ENCODE assay signal across 16 cellular contexts in genomic region chr16:26951950-26952349, GRCh38.
DNase-seq lines count a peak whose midpoint lies in the region; ATAC-seq, FAIRE-seq and TF ChIP-seq lines count a peak whose summit lies in the region.
"Had no signal": no experiment of that assay in that cellular context is flagged by ENCODE, and none has a peak within 500 bp of the region (broad histone marks: within the 10 kb centered on the region; RNA-seq: fewer than 3 reads in every experiment).

No MANE protein-coding gene starts in this region.

- H3K4me2 ChIP-seq in A549 (no peak overlapping the region), HCT116 (ENCODE audit: low read length) (no peak overlapping the region), GM12878 (ENCODE audit: control insufficient read depth, insufficient read depth) (no peak overlapping the region)

- intact Hi-C loops in HCT116 (cut with micrococcal nuclease): no loop called here
- intact Hi-C loops in GM12878 (cut with micrococcal nuclease; ENCODE audit: unreplicated experiment): no loop called here

- H3K79me2 ChIP-seq in HCT116 (ENCODE audit: insufficient read depth, low read length) (no peaks in the 10 kb centered on the region), GM12878 (ENCODE audit: control insufficient read depth, insufficient read depth, low read length) (no peaks in the 10 kb centered on the region)

- H3K4me3 ChIP-seq in A549 (no peak overlapping the region), HCT116 (replicated peaks in 1 of 2; ENCODE audit: low read depth in 1 of 2, low read length in 2 of 2) (no peak overlapping the region), GM12878 (no peak overlapping the region)
- H3K4me3 ChIP-seq: SJSA1 had no signal

- FAIRE-seq in A549 (lab: Jason Lieb, UNC) (no peak), GM12878 (lab: Jason Lieb, UNC) (no peak)
- FAIRE-seq: A204.1, G401.6 had no signal

- BruUV-seq in HCT116 (replicated peaks; lab: Mats Ljungman, UMichigan): no TSS peak
- no TSS peak for BruUV-seq in GM12878 (replicated peaks; lab: Mats Ljungman, UMichigan)

- DNase-seq in A549 (ENCODE audit: low read depth in 1 of 2, low spot score in 1 of 2) (no peak), HCT116 (ENCODE audit: low read depth, low spot score) (no peak), GM12878 (ENCODE audit: low read depth, low spot score) (no peak), iPS-NIHi7 (ENCODE audit: extremely low spot score) (peak; percentile 32), HuH-7.5 (ENCODE audit: low spot score) (no peak), putamen (ENCODE audit: low spot score) (no peak), SKM-1 treated with dmso at 0.1 percent for 144 hours (lab: John Stamatoyannopoulos, UW; ENCODE audit: unreplicated experiment) (no peak)
- DNase-seq in activated CD8-positive, alpha-beta memory T cell treated with anti-CD3 and anti-CD28 coated beads for 24 hours: no peak
- DNase-seq: CD4-positive, CD25-positive, alpha-beta regulatory T cell; NCI-H1048; NCI-H2107; NCI-H226 had no signal

- no peak for TF ChIP-seq EP300 in A549 (IDR thresholded peaks at IDR 0.05)
- no peak for TF ChIP-seq EP300 in GM12878 (IDR thresholded peaks at IDR 0.05; ENCODE audit: borderline replicate concordance in 1 of 2, control insufficient read depth in 1 of 2, low read depth in 2 of 2, low read length in 2 of 2)

- TF ChIP-seq RAD21 in A549 (conservative IDR thresholded peaks at IDR 0.05 in 1 of 2, IDR thresholded peaks at IDR 0.05 in 1 of 2): no peak
- TF ChIP-seq RAD21 in HCT116 (IDR thresholded peaks at IDR 0.05; ENCODE audit: low read depth): no peak
- no peak for TF ChIP-seq RAD21 in GM12878 (IDR thresholded peaks at IDR 0.05; ENCODE audit: insufficient read depth, low read depth, low read length)

- TF ChIP-seq CTCF in A549 (IDR thresholded peaks at IDR 0.05) (no peak), HCT116 (IDR thresholded peaks at IDR 0.05 in 2 of 3, conservative IDR thresholded peaks at IDR 0.05 in 1 of 3; ENCODE audit: borderline replicate concordance in 1 of 3, insufficient read depth in 1 of 3, low read depth in 2 of 3, low read length in 2 of 3) (no peak), GM12878 (IDR thresholded peaks at IDR 0.05 in 2 of 3, conservative IDR thresholded peaks at IDR 0.05 in 1 of 3; ENCODE audit: control insufficient read depth in 2 of 3, extremely low read depth in 1 of 3, insufficient read depth in 1 of 3, low read depth in 3 of 3, low read length in 3 of 3) (no peak)

- H3K27me3 ChIP-seq in HCT116 (ENCODE audit: insufficient read depth, low read length) (peaks cover 44% of the 10 kb centered on the region), GM12878 (replicated peaks in 1 of 2; ENCODE audit: control insufficient read depth in 2 of 2, insufficient read depth in 2 of 2, low read length in 1 of 2) (peaks cover 0 to 1% of the 10 kb centered on the region in 2 experiments; a peak in 1 of 4 replicates)

- H4K20me1 ChIP-seq in HCT116 (ENCODE audit: insufficient read depth): no peaks in the 10 kb centered on the region
- H4K20me1 ChIP-seq in GM12878 (ENCODE audit: control insufficient read depth, insufficient read depth): no peaks in the 10 kb centered on the region

- in situ Hi-C loops in GM12878 (cut with MboI): no loop called here

- H3K9ac ChIP-seq in HCT116 (ENCODE audit: low read length): no peak overlapping the region
- no peak overlapping the region for H3K9ac ChIP-seq in GM12878 (ENCODE audit: control insufficient read depth, insufficient read depth, low read length)

- CTCF ChIA-PET in A549 (lab: Yijun Ruan, JAX): no interaction called here
- CTCF ChIA-PET in HCT116 (lab: Charles Lee): no interaction called here
- CTCF ChIA-PET in GM12878 (lab: Yijun Ruan, JAX): no interaction called here

- no peak overlapping the region for H3K27ac ChIP-seq in A549
- H3K27ac ChIP-seq in HCT116 (ENCODE audit: low read depth, low read length): no peak overlapping the region
- H3K27ac ChIP-seq in GM12878 (ENCODE audit: control insufficient read depth, insufficient read depth): no peak overlapping the region
- H3K27ac ChIP-seq: RWPE1, SJSA1 had no signal

- H3K4me1 ChIP-seq in A549 (no peaks in the 10 kb centered on the region), HCT116 (ENCODE audit: control insufficient read depth in 1 of 2, insufficient read depth in 2 of 2, low read length in 2 of 2) (no peaks in the 10 kb centered on the region), GM12878 (ENCODE audit: control insufficient read depth, insufficient read depth, low read length) (no peaks in the 10 kb centered on the region)
- H3K4me1 ChIP-seq: SJSA1 had no signal

- no peaks in the 10 kb centered on the region for H3K36me3 ChIP-seq in HCT116 (ENCODE audit: control insufficient read depth in 1 of 2, insufficient read depth in 2 of 2, low read length in 2 of 2)
- H3K36me3 ChIP-seq in GM12878 (ENCODE audit: control insufficient read depth in 2 of 2, insufficient read depth in 2 of 2, low read length in 1 of 2): no peaks in the 10 kb centered on the region
- H3K36me3 ChIP-seq: SJSA1 had no signal

- POLR2A ChIA-PET in A549 (lab: Yijun Ruan, JAX) (no interaction called here), HCT116 (lab: Charles Lee) (no interaction called here), GM12878 (lab: Charles Lee) (no interaction called here)

- H2AFZ ChIP-seq in HCT116 (ENCODE audit: low read depth, low read length, poor library complexity, severe bottlenecking) (no peak overlapping the region), GM12878 (ENCODE audit: control insufficient read depth, low read depth, low read length) (no peak overlapping the region)

- H3K9me3 ChIP-seq in A549: no peaks in the 10 kb centered on the region
- H3K9me3 ChIP-seq in HCT116 (ENCODE audit: control insufficient read depth in 1 of 2, insufficient read depth in 1 of 2, low read depth in 1 of 2, low read length in 2 of 2): no peaks in the 10 kb centered on the region
- H3K9me3 ChIP-seq in GM12878 (replicated peaks; ENCODE audit: control insufficient read depth, insufficient read depth, low read length): no peaks in the 10 kb centered on the region
- H3K9me3 ChIP-seq: SJSA1 had no signal

- no peaks in the 10 kb centered on the region for H3K9me2 ChIP-seq in HCT116 (ENCODE audit: insufficient read depth)

- SMC1A ChIA-PET in GM12878 (lab: Charles Lee; ENCODE audit: uncharacterized antibody, unreplicated experiment): no interaction called here

- WGBS in A549 (ENCODE audit: missing lambda C conversion rate): 8% methylated on average over 9 of the region's 9 CpGs
- 22% methylated on average over 8 of the region's 9 CpGs for WGBS in GM12878 (ENCODE audit: insufficient coverage, insufficient replicate concordance, low lambda C conversion rate, missing lambda C conversion rate)

- RAD21 ChIA-PET in HCT116 (lab: Charles Lee; ENCODE audit: low non-redundant PET in 1 of 2, low total read pairs in 2 of 2, uncharacterized antibody in 2 of 2, unreplicated experiment in 2 of 2): no interaction called here
- RAD21 ChIA-PET in GM12878 (lab: Charles Lee; ENCODE audit: unreplicated experiment): no interaction called here

- TF ChIP-seq POLR2A in A549 (IDR thresholded peaks at IDR 0.05; ENCODE audit: low read length): no peak
- TF ChIP-seq POLR2A in HCT116 (IDR thresholded peaks at IDR 0.05; ENCODE audit: borderline replicate concordance, extremely low read depth, insufficient read depth, insufficient read length): no peak
- no peak for TF ChIP-seq POLR2A in GM12878 (IDR thresholded peaks at IDR 0.05; ENCODE audit: low read depth, low read length)

- ATAC-seq in A549 (no peak), HCT116 (no peak), GM12878 (no peak)

TF ChIP-seq in A549, 52 proteins besides CTCF, POLR2A, EP300 and RAD21 (continues in another document):
- TF ChIP-seq MYC (IDR thresholded peaks at IDR 0.05; ENCODE audit: borderline replicate concordance, low read length): no peak
- no peak for TF ChIP-seq POLR2AphosphoS2 (conservative IDR thresholded peaks at IDR 0.05; ENCODE audit: low read length)

TF ChIP-seq in HCT116, 20 proteins besides CTCF, POLR2A, EP300 and RAD21 (continues in another document):
- no peak for TF ChIP-seq EZH2 (IDR thresholded peaks at IDR 0.05)
- no peak for TF ChIP-seq SP1 (IDR thresholded peaks at IDR 0.05; ENCODE audit: low read depth)
- no peak for TF ChIP-seq EGR1 (IDR thresholded peaks at IDR 0.05; ENCODE audit: low read depth)
- no peak for TF ChIP-seq YY1 (IDR thresholded peaks at IDR 0.05; ENCODE audit: extremely low read depth, insufficient replicate concordance, low read depth, low read length)
- no peak for TF ChIP-seq POLR2AphosphoS5 (IDR thresholded peaks at IDR 0.05; ENCODE audit: low read depth, low read length)

TF ChIP-seq in GM12878, 131 proteins besides CTCF, POLR2A, EP300 and RAD21 (continues in another document):
- peak; percentile 29; the same call in 1 of the 2 replicates for TF ChIP-seq REST (IDR thresholded peaks at IDR 0.05; ENCODE audit: low read depth, low read length)
- TF ChIP-seq BHLHE40 (IDR thresholded peaks at IDR 0.05; ENCODE audit: borderline replicate concordance in 1 of 2, low read depth in 2 of 2, low read length in 1 of 2): 0 out of 4 replicates have a peak, but pooled peaks of 1 of the 2 experiments have one; percentile 5

Comparison
In these comparisons a context has a peak if more than half of its experiments do, and no peak if none do; other contexts are left out.
1. Of the 24 proteins assayed by ChIP-seq in both GM12878 and A549: peak only in GM12878: none; only in A549: none; in both: REST; in neither: 22; mixed calls (peak in some experiments, not most) for 1.